ENCODE assay signal across 2 cellular contexts in the genomic region with DNA sequence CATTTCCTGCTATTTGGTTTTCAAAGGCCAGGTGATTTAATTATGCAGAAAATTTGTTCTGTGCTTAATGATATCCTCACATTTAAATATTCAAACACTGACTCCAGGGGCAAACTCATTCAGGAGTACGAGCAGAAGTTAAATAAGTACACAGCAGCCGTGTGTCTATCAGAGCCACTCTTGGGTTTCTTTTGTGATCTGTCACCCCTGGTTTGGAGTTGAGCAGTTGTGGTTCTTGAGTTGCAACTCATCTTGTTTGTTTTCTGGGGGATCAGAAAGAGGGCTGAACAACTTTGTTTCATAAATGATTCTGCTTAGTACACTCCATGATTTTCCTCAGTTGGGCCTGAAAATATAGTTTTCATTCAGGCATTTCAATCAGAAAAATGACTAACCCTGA.
A peak's percentile ranks its signal among the peaks of the same experiment; 100 is the strongest.
TF ChIP-seq lines count a peak whose summit lies in the region.

No MANE protein-coding gene starts in this region.

TF ChIP-seq in HepG2, 621 proteins besides CTCF, POLR2A, EP300 and RAD21:
- TF ChIP-seq, protein P1, sequence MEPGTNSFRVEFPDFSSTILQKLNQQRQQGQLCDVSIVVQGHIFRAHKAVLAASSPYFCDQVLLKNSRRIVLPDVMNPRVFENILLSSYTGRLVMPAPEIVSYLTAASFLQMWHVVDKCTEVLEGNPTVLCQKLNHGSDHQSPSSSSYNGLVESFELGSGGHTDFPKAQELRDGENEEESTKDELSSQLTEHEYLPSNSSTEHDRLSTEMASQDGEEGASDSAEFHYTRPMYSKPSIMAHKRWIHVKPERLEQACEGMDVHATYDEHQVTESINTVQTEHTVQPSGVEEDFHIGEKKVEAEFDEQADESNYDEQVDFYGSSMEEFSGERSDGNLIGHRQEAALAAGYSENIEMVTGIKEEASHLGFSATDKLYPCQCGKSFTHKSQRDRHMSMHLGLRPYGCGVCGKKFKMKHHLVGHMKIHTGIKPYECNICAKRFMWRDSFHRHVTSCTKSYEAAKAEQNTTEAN (CRISPR knock-in tag; conservative IDR thresholded peaks at IDR 0.05): no peak
- TF ChIP-seq PRMT3 (CRISPR knock-in tag; IDR thresholded peaks at IDR 0.05; ENCODE audit: borderline replicate concordance, low read depth) (no peak), ZNF337 (CRISPR knock-in tag; IDR thresholded peaks at IDR 0.05; ENCODE audit: borderline replicate concordance, low read depth) (no peak), ZNF501 (CRISPR knock-in tag; IDR thresholded peaks at IDR 0.05) (no peak), DNMT1 (CRISPR knock-in tag; IDR thresholded peaks at IDR 0.05) (no peak), RBM22 (optimal IDR thresholded peaks at IDR 0.05; ENCODE audit: low read length) (no peak), ZNF615 (CRISPR knock-in tag; IDR thresholded peaks at IDR 0.05; ENCODE audit: borderline replicate concordance) (no peak), ZSCAN9 (CRISPR knock-in tag; IDR thresholded peaks at IDR 0.05; ENCODE audit: borderline replicate concordance) (no peak), SIX4 (CRISPR knock-in tag; IDR thresholded peaks at IDR 0.05) (no peak), ZNF432 (CRISPR knock-in tag; IDR thresholded peaks at IDR 0.05; ENCODE audit: borderline replicate concordance) (no peak), ZNF773 (CRISPR knock-in tag; IDR thresholded peaks at IDR 0.05; ENCODE audit: borderline replicate concordance) (no peak), TBX2 (CRISPR knock-in tag; IDR thresholded peaks at IDR 0.05; ENCODE audit: borderline replicate concordance) (no peak), MED1 (CRISPR knock-in tag; IDR thresholded peaks at IDR 0.05) (no peak)
- TF ChIP-seq, protein P2, sequence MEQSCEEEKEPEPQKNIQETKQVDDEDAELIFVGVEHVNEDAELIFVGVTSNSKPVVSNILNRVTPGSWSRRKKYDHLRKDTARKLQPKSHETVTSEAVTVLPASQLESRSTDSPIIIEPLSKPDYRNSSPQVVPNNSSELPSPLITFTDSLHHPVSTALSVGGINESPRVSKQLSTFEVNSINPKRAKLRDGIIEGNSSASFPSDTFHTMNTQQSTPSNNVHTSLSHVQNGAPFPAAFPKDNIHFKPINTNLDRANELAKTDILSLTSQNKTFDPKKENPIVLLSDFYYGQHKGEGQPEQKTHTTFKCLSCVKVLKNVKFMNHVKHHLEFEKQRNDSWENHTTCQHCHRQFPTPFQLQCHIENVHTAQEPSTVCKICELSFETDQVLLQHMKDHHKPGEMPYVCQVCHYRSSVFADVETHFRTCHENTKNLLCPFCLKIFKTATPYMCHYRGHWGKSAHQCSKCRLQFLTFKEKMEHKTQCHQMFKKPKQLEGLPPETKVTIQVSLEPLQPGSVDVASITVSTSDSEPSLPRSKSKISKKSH (CRISPR knock-in tag; IDR thresholded peaks at IDR 0.05; ENCODE audit: borderline replicate concordance): no peak
- TF ChIP-seq, protein P3, sequence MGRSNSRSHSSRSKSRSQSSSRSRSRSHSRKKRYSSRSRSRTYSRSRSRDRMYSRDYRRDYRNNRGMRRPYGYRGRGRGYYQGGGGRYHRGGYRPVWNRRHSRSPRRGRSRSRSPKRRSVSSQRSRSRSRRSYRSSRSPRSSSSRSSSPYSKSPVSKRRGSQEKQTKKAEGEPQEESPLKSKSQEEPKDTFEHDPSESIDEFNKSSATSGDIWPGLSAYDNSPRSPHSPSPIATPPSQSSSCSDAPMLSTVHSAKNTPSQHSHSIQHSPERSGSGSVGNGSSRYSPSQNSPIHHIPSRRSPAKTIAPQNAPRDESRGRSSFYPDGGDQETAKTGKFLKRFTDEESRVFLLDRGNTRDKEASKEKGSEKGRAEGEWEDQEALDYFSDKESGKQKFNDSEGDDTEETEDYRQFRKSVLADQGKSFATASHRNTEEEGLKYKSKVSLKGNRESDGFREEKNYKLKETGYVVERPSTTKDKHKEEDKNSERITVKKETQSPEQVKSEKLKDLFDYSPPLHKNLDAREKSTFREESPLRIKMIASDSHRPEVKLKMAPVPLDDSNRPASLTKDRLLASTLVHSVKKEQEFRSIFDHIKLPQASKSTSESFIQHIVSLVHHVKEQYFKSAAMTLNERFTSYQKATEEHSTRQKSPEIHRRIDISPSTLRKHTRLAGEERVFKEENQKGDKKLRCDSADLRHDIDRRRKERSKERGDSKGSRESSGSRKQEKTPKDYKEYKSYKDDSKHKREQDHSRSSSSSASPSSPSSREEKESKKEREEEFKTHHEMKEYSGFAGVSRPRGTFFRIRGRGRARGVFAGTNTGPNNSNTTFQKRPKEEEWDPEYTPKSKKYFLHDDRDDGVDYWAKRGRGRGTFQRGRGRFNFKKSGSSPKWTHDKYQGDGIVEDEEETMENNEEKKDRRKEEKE (IDR thresholded peaks at IDR 0.05): no peak
- TF ChIP-seq, protein P4, sequence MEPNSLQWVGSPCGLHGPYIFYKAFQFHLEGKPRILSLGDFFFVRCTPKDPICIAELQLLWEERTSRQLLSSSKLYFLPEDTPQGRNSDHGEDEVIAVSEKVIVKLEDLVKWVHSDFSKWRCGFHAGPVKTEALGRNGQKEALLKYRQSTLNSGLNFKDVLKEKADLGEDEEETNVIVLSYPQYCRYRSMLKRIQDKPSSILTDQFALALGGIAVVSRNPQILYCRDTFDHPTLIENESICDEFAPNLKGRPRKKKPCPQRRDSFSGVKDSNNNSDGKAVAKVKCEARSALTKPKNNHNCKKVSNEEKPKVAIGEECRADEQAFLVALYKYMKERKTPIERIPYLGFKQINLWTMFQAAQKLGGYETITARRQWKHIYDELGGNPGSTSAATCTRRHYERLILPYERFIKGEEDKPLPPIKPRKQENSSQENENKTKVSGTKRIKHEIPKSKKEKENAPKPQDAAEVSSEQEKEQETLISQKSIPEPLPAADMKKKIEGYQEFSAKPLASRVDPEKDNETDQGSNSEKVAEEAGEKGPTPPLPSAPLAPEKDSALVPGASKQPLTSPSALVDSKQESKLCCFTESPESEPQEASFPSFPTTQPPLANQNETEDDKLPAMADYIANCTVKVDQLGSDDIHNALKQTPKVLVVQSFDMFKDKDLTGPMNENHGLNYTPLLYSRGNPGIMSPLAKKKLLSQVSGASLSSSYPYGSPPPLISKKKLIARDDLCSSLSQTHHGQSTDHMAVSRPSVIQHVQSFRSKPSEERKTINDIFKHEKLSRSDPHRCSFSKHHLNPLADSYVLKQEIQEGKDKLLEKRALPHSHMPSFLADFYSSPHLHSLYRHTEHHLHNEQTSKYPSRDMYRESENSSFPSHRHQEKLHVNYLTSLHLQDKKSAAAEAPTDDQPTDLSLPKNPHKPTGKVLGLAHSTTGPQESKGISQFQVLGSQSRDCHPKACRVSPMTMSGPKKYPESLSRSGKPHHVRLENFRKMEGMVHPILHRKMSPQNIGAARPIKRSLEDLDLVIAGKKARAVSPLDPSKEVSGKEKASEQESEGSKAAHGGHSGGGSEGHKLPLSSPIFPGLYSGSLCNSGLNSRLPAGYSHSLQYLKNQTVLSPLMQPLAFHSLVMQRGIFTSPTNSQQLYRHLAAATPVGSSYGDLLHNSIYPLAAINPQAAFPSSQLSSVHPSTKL (CRISPR knock-in tag; IDR thresholded peaks at IDR 0.05): no peak
- TF ChIP-seq, protein P5, sequence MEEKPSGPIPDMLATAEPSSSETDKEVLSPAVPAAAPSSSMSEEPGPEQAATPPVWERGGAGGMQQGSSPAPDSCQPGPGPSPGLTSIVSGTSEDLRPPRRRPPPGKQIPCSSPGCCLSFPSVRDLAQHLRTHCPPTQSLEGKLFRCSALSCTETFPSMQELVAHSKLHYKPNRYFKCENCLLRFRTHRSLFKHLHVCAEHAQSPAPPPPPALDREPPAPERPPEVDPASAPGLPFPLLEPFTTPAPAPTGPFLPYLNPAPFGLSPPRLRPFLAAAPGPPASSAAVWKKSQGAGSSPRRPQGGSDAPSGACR (CRISPR knock-in tag; IDR thresholded peaks at IDR 0.05): no peak

TF ChIP-seq in GM12878, 131 proteins besides CTCF, POLR2A, EP300 and RAD21:
- TF ChIP-seq TAF1 (IDR thresholded peaks at IDR 0.05; ENCODE audit: borderline replicate concordance, low read depth, low read length): no peak
- TF ChIP-seq RUNX3 (IDR thresholded peaks at IDR 0.05; ENCODE audit: low read length): peak; percentile 55; the same call in 1 of the 2 replicates
- 0 out of 2 replicates have a peak, but pooled peaks have one; percentile 18 for TF ChIP-seq CREM (IDR thresholded peaks at IDR 0.05; ENCODE audit: low read depth)
- TF ChIP-seq JUNB (IDR thresholded peaks at IDR 0.05): peak; percentile 50
